In the genomic region with DNA sequence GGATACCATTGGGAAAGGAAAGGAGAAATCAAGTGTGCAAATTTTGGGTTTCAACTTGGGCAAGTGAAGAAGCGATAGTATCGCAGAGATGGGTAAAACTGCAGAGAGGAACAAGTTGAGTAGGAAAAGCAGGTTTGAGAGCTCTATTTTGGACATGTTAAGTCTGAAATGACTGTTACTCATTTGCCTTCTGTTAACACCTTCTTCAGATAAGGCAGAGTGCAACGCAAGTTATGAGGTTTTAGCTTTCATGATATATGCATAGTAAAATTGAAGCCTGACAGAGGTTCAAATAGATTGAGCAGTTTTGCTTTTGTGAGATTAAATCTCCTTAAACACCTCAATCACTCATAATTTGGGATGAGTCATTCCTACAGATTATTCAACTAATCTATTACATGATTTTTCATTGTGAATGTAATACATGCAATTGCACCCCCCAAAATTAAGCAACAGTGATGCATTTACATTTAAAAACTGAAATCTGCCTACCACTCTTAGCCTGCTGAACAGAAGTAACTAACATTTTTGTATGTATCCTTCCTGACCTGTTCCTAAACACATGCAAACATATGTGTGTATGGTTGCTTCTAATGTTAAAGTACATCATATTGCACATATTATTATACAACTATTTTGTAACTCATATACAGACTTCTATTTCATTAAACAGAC, we compare ENCODE assay signal across 12 cellular contexts.
DNase-seq lines count a peak whose midpoint lies in the region; ATAC-seq lines count a peak whose summit lies in the region.
"Had no signal": no experiment of that assay in that cellular context is flagged by ENCODE, and none has a peak within 500 bp of the region (broad histone marks: within the 10 kb centered on the region; RNA-seq: fewer than 3 reads in every experiment).

No MANE protein-coding gene starts in this region.

- H3K27me3 Mint-ChIP-seq in activated CD8-positive, alpha-beta memory T cell treated with anti-CD3 and anti-CD28 coated beads, Interleukin-2, amount 10 ng/mL, durations not matched to agents 7 days and 5 days, result no peaks in the 10 kb centered on the region

- peaks cover 24% of the 10 kb centered on the region for H3K4me1 Mint-ChIP-seq in activated CD8-positive, alpha-beta memory T cell treated with anti-CD3 and anti-CD28 coated beads, Interleukin-2, amount 10 ng/mL, durations not matched to agents 7 days and 5 days

- H3K4me3 Mint-ChIP-seq in activated CD8-positive, alpha-beta memory T cell treated with anti-CD3 and anti-CD28 coated beads, Interleukin-2, amount 10 ng/mL, durations not matched to agents 7 days and 5 days, result no peak overlapping the region

- peak; percentile 78 for ATAC-seq in activated CD8-positive, alpha-beta memory T cell treated with anti-CD3 and anti-CD28 coated beads, Interleukin-2, amount 10 ng/mL, durations not matched to agents 7 days and 5 days
- ATAC-seq in HG02623 (IDR thresholded peaks at IDR 0.05; ENCODE audit: unreplicated experiment) (peak; percentile 75), HG03565 (IDR thresholded peaks at IDR 0.05; ENCODE audit: unreplicated experiment) (peak; percentile 93), GM19324 (IDR thresholded peaks at IDR 0.05; ENCODE audit: low FRiP score, unreplicated experiment) (no peak)
- ATAC-seq in stimulated activated naive CD8-positive, alpha-beta T cell treated with anti-CD3 and anti-CD28 coated beads, Interleukin-15, Interleukin-2, amounts not matched to agents 100 U/mL and 50 U/mL, for 24 hours, result peak; percentile 76

- H3K9me3 Mint-ChIP-seq in activated CD8-positive, alpha-beta memory T cell treated with anti-CD3 and anti-CD28 coated beads, Interleukin-2, amount 10 ng/mL, durations not matched to agents 7 days and 5 days (ENCODE audit: low read depth), result peaks cover 17% of the 10 kb centered on the region

- CTCF ChIA-PET in activated CD8-positive, alpha-beta memory T cell treated with anti-CD3 and anti-CD28 coated beads, Interleukin-2, amount 10 ng/mL, durations not matched to agents 7 days and 5 days (lab: Charles Lee), result interaction anchor here (1.7 kb wide), 1 partner anchor 98 kb away, joined by 4 read pairs; no protein-coding TSS in a partner anchor

- peaks cover 79% of the 10 kb centered on the region for H3K36me3 Mint-ChIP-seq in activated CD8-positive, alpha-beta memory T cell treated with anti-CD3 and anti-CD28 coated beads, Interleukin-2, amount 10 ng/mL, durations not matched to agents 7 days and 5 days

- peak overlapping the region; percentile 52 for H3K27ac Mint-ChIP-seq in activated CD8-positive, alpha-beta memory T cell treated with anti-CD3 and anti-CD28 coated beads, Interleukin-2, amount 10 ng/mL, durations not matched to agents 7 days and 5 days

- DNase-seq in activated CD8-positive, alpha-beta memory T cell treated with anti-CD3 and anti-CD28 coated beads, Interleukin-2, amount 10 ng/mL, durations not matched to agents 7 days and 5 days, result no peak
- DNase-seq in activated CD8-positive, alpha-beta memory T cell treated with anti-CD3 and anti-CD28 coated beads for 24 hours, result no peak
- no peak for DNase-seq in stimulated activated naive CD8-positive, alpha-beta T cell treated with anti-CD3 and anti-CD28 coated beads, Interleukin-15, Interleukin-2, amounts not matched to agents 100 U/mL and 50 U/mL, for 24 hours
- DNase-seq in NCI-H82 treated with DMSO at 0.1 percent for 48 hours (lab: John Stamatoyannopoulos, UW; ENCODE audit: unreplicated experiment) (no peak), AG08396 (ENCODE audit: low spot score) (no peak)
- DNase-seq: activated CD4-positive, alpha-beta T cell treated with anti-CD3 and anti-CD28 coated beads for 1 hour; DMS79; NCI-H2029; stimulated activated CD4-positive, alpha-beta T cell treated with anti-CD3 and anti-CD28 coated beads, Interleukin-2, amount 100 ng/mL, for 48 hours had no signal
